In the genomic region with DNA sequence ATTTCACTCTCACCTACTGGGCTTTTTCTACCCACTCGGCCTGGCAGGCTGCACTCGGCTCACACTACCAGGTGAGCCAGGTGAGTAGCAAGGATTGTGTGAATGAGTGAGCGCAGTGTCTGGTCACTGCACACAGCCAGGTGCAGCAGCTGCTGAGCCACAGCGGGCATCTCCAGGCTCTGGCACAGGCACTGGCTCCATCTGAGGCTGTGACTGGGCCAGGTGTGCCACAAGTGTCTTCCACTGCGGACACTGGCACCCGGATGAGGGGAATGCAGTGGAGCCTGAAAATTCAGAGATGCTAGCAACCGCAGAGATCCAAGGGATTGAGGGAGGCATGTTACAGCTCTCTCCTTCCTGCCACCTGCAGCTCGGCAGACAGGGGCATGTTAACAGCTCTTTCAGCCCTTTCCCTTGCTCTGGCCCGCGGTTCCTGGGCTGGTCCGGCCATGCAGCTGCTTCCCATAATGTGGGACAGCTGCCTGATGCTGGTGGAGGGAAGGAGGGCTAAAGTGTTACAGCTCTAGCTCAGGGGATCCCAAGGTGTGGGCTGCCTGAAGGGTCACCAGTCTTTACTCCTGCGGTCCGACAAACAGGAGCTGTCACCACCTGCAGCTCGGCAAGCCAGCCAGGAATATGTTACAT, we compare ENCODE assay signal across 16 cellular contexts.
DNase-seq lines count a peak whose midpoint lies in the region; ATAC-seq and TF ChIP-seq lines count a peak whose summit lies in the region.
"Had no signal": no experiment of that assay in that cellular context is flagged by ENCODE, and none has a peak within 500 bp of the region (broad histone marks: within the 10 kb centered on the region; RNA-seq: fewer than 3 reads in every experiment).

No MANE protein-coding gene starts in this region.

- no peak overlapping the region for H3K4me2 ChIP-seq in PC-9
- H3K4me2 ChIP-seq: A549, GM23338 had no signal

- WGBS in endodermal cell (ENCODE audit: insufficient coverage in 1 of 2, insufficient read length in 1 of 2), 2 experiments: 95 to 98% methylated on average over 4 to 14 of the region's 14 CpGs
- 89 to 95% (median 94%) methylated on average over 13 to 14 of the region's 14 CpGs for WGBS in spleen, 5 donors

- no peaks in the 10 kb centered on the region for H4K20me1 ChIP-seq in PC-9 (ENCODE audit: insufficient read depth)

- no peak for TF ChIP-seq CTCF in PC-9 (conservative IDR thresholded peaks at IDR 0.05)
- no peak for TF ChIP-seq CTCF in endodermal cell (conservative IDR thresholded peaks at IDR 0.05)
- TF ChIP-seq CTCF in spleen (IDR thresholded peaks at IDR 0.05 in 8 of 11, conservative IDR thresholded peaks at IDR 0.05 in 3 of 11): no peak

- ATAC-seq in HG03521 (IDR thresholded peaks at IDR 0.05; ENCODE audit: unreplicated experiment): no peak
- ATAC-seq: A549, GM23338 had no signal

- no peaks in the 10 kb centered on the region for H3K4me1 ChIP-seq in PC-9 (replicated peaks; ENCODE audit: insufficient read depth)
- no peaks in the 10 kb centered on the region for H3K4me1 ChIP-seq in endodermal cell (ENCODE audit: control insufficient read depth, insufficient read depth, low read length)
- H3K4me1 ChIP-seq in spleen: no peaks in the 10 kb centered on the region
- H3K4me1 ChIP-seq: A549 had no signal

- no TSS peak for BruUV-seq in PC-9 (replicated peaks; lab: Mats Ljungman, UMichigan)

- no peak overlapping the region for H3K27ac Mint-ChIP-seq in endodermal cell
- H3K27ac Mint-ChIP-seq: CD4-positive, alpha-beta memory T cell; GM23338; H9 had no signal

- H3K27ac ChIP-seq in PC-9 (no peak overlapping the region), endodermal cell (ENCODE audit: low read depth, low read length) (no peak overlapping the region), spleen (no peak overlapping the region)
- H3K27ac ChIP-seq: A549, C4-2B, HL-60 had no signal

- no peaks in the 10 kb centered on the region for H3K9me2 ChIP-seq in PC-9 (ENCODE audit: insufficient read depth)

- no peaks in the 10 kb centered on the region for H3K79me2 ChIP-seq in PC-9 (ENCODE audit: low read depth)

- no peak overlapping the region for H3K9ac ChIP-seq in endodermal cell (ENCODE audit: extremely low read depth, low read length, poor library complexity, severe bottlenecking)

- H3K36me3 Mint-ChIP-seq in endodermal cell (ENCODE audit: low read depth): no peaks in the 10 kb centered on the region
- H3K36me3 Mint-ChIP-seq: CD4-positive, alpha-beta memory T cell had no signal

- POLR2A ChIA-PET in PC-9 (lab: Charles Lee; ENCODE audit: unreplicated experiment): no interaction called here

- no peaks in the 10 kb centered on the region for H3K4me1 Mint-ChIP-seq in endodermal cell
- H3K4me1 Mint-ChIP-seq: CD4-positive, alpha-beta memory T cell; GM23338; H9 had no signal

- H3K27me3 ChIP-seq in PC-9 (ENCODE audit: insufficient read depth, low read depth) (no peaks in the 10 kb centered on the region), endodermal cell (ENCODE audit: control insufficient read depth, insufficient read depth, low read length, poor library complexity, severe bottlenecking) (no peaks in the 10 kb centered on the region), spleen (replicated peaks in 1 of 7) (no peaks in the 10 kb centered on the region)
- H3K27me3 ChIP-seq: BE2C had no signal

- CTCF ChIA-PET in PC-9 (lab: Charles Lee): no interaction called here

- no peak for DNase-seq in PC-9
- peak; percentile 39 for DNase-seq in endodermal cell
- DNase-seq in spleen: peak; percentile 64
- no peak for DNase-seq in NCI-H82 treated with DMSO at 0.1 percent for 48 hours (lab: John Stamatoyannopoulos, UW; ENCODE audit: unreplicated experiment)
- DNase-seq in NCI-H524 treated with DMSO at 0.1 percent for 48 hours (lab: John Stamatoyannopoulos, UW): no peak
- DNase-seq: BE2C; CD4-positive, alpha-beta memory T cell; DMS153; DMS79 treated with DMSO at 0.1 percent for 48 hours; EL; H9 had no signal

- no peak for TF ChIP-seq POLR2A in spleen (IDR thresholded peaks at IDR 0.05)

- H3K27me3 Mint-ChIP-seq in endodermal cell (ENCODE audit: insufficient read depth): no peaks in the 10 kb centered on the region
- H3K27me3 Mint-ChIP-seq: CD4-positive, alpha-beta memory T cell had no signal

- H3K4me3 ChIP-seq in PC-9: no peak overlapping the region
- no peak overlapping the region for H3K4me3 ChIP-seq in endodermal cell (ENCODE audit: low read length)
- H3K4me3 ChIP-seq in spleen: no peak overlapping the region
- H3K4me3 ChIP-seq: A549, GM23338 had no signal

- intact Hi-C loops in PC-9 (cut with micrococcal nuclease; ENCODE audit: unreplicated experiment): no loop called here
- intact Hi-C loops in spleen (cut with DNase I; ENCODE audit: low total_unique reads): no loop called here

- H3K9me3 ChIP-seq in PC-9 (ENCODE audit: insufficient read depth, low read depth) (no peaks in the 10 kb centered on the region), endodermal cell (ENCODE audit: control insufficient read depth, low read length) (no peaks in the 10 kb centered on the region), spleen (peaks cover 0 to 7% (median 0%) of the 10 kb centered on the region in 8 donors)
- H3K9me3 ChIP-seq: A549, BE2C had no signal

- no peaks in the 10 kb centered on the region for H3K36me3 ChIP-seq in PC-9 (ENCODE audit: low read depth)
- no peaks in the 10 kb centered on the region for H3K36me3 ChIP-seq in endodermal cell (ENCODE audit: control insufficient read depth, insufficient read depth, low read length)
- H3K36me3 ChIP-seq in spleen: no peaks in the 10 kb centered on the region
- H3K36me3 ChIP-seq: BE2C had no signal

- no peaks in the 10 kb centered on the region for H3K9me3 Mint-ChIP-seq in endodermal cell

- no peaks in the 10 kb centered on the region for H3F3A ChIP-seq in PC-9 (ENCODE audit: insufficient read depth, low read depth)

- H2AFZ ChIP-seq in PC-9: 0 out of 2 replicates have a peak overlapping the region, but pooled peaks have one; percentile 40
- H2AFZ ChIP-seq: GM23338 had no signal

- no peak overlapping the region for H3K4me3 Mint-ChIP-seq in endodermal cell
- H3K4me3 Mint-ChIP-seq: CD4-positive, alpha-beta memory T cell; GM23338; H9 had no signal

Comparison
In these comparisons a context has a peak if more than half of its experiments do, and no peak if none do; other contexts are left out.
1. DNase-seq: peak in endodermal cell (single experiment) and spleen (single experiment); none in PC-9 (0 of 2), NCI-H82 treated with DMSO at 0.1 percent for 48 hours (single experiment) and NCI-H524 treated with DMSO at 0.1 percent for 48 hours (single experiment).